In the genomic region with DNA sequence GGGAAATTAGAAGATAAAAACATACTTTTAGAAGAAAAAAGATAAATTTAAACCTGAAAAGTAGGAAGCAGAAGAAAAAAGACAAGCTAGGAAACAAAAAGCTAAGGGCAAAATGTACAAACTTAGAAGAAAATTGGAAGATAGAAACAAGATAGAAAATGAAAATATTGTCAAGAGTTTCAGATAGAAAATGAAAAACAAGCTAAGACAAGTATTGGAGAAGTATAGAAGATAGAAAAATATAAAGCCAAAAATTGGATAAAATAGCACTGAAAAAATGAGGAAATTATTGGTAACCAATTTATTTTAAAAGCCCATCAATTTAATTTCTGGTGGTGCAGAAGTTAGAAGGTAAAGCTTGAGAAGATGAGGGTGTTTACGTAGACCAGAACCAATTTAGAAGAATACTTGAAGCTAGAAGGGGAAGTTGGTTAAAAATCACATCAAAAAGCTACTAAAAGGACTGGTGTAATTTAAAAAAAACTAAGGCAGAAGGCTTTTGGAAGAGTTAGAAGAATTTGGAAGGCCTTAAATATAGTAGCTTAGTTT, we compare ENCODE assay signal across 1 cellular context.
TF ChIP-seq lines count a peak whose summit lies in the region.

No MANE protein-coding gene starts in this region.

TF ChIP-seq in SK-N-SH, 30 proteins besides CTCF, POLR2A, EP300 and RAD21 (continued from another document):
- TF ChIP-seq, protein P1, sequence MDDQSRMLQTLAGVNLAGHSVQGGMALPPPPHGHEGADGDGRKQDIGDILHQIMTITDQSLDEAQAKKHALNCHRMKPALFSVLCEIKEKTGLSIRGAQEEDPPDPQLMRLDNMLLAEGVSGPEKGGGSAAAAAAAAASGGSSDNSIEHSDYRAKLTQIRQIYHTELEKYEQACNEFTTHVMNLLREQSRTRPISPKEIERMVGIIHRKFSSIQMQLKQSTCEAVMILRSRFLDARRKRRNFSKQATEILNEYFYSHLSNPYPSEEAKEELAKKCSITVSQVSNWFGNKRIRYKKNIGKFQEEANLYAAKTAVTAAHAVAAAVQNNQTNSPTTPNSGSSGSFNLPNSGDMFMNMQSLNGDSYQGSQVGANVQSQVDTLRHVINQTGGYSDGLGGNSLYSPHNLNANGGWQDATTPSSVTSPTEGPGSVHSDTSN (IDR thresholded peaks at IDR 0.05), result no peak
- TF ChIP-seq POLR2AphosphoS5 (IDR thresholded peaks at IDR 0.05; ENCODE audit: low read depth, low read length) (no peak; the same call in 1 of the 2 replicates), SIN3A (IDR thresholded peaks at IDR 0.05; ENCODE audit: borderline replicate concordance, low read depth, low read length) (no peak), TEAD4 (IDR thresholded peaks at IDR 0.05; ENCODE audit: borderline replicate concordance, insufficient read depth) (no peak), RFX5 (IDR thresholded peaks at IDR 0.05; ENCODE audit: low read length) (no peak), TAF1 (IDR thresholded peaks at IDR 0.05; ENCODE audit: borderline replicate concordance, low read depth, low read length) (no peak; the same call in 1 of the 2 replicates)
- TF ChIP-seq, protein P2, sequence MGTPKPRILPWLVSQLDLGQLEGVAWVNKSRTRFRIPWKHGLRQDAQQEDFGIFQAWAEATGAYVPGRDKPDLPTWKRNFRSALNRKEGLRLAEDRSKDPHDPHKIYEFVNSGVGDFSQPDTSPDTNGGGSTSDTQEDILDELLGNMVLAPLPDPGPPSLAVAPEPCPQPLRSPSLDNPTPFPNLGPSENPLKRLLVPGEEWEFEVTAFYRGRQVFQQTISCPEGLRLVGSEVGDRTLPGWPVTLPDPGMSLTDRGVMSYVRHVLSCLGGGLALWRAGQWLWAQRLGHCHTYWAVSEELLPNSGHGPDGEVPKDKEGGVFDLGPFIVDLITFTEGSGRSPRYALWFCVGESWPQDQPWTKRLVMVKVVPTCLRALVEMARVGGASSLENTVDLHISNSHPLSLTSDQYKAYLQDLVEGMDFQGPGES (IDR thresholded peaks at IDR 0.05; ENCODE audit: low read depth, low read length), result no peak
